Comparison of ENCODE assay signal across 1 cellular context in genomic region chr4:174282836-174283506, GRCh38.
TF ChIP-seq lines count a peak whose summit lies in the region.

No MANE protein-coding gene starts in this region.

TF ChIP-seq in HepG2, 621 proteins besides CTCF, POLR2A, EP300 and RAD21 (continued from another document and continues in another):
- TF ChIP-seq, protein P1, sequence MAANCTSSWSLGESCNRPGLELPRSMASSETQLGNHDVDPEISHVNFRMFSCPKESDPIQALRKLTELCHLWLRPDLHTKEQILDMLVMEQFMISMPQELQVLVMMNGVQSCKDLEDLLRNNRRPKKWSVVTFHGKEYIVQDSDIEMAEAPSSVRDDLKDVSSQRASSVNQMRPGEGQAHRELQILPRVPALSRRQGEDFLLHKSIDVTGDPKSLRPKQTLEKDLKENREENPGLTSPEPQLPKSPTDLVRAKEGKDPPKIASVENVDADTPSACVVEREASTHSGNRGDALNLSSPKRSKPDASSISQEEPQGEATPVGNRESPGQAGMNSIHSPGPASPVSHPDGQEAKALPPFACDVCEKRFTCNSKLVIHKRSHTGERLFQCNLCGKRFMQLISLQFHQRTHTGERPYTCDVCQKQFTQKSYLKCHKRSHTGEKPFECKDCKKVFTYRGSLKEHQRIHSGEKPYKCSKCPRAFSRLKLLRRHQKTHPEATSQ (CRISPR knock-in tag; IDR thresholded peaks at IDR 0.05; ENCODE audit: borderline replicate concordance): no peak
- TF ChIP-seq HMG20B (CRISPR knock-in tag; conservative IDR thresholded peaks at IDR 0.05) (no peak), ZNF605 (CRISPR knock-in tag; IDR thresholded peaks at IDR 0.05) (peak; percentile 82), ZNF839 (CRISPR knock-in tag; IDR thresholded peaks at IDR 0.05; ENCODE audit: borderline replicate concordance) (no peak), ELF1 (CRISPR knock-in tag; IDR thresholded peaks at IDR 0.05) (no peak), HNF4A (CRISPR knock-in tag; IDR thresholded peaks at IDR 0.05) (no peak), TGIF2 (CRISPR knock-in tag; IDR thresholded peaks at IDR 0.05) (no peak), ONECUT2 (CRISPR knock-in tag; IDR thresholded peaks at IDR 0.05) (no peak), ELK4 (CRISPR knock-in tag; IDR thresholded peaks at IDR 0.05; ENCODE audit: borderline replicate concordance) (no peak), SRSF1 (optimal IDR thresholded peaks at IDR 0.05; ENCODE audit: low read depth, low read length) (peak; percentile 3), PBX2 (CRISPR knock-in tag; IDR thresholded peaks at IDR 0.05) (peak; percentile 95), PCBP1 (IDR thresholded peaks at IDR 0.05; ENCODE audit: borderline replicate concordance, low read depth, low read length) (no peak), ELF4 (CRISPR knock-in tag; IDR thresholded peaks at IDR 0.05; ENCODE audit: borderline replicate concordance) (peak; percentile 1; the same call in 1 of the 2 replicates), SP1 (IDR thresholded peaks at IDR 0.05) (no peak), SP1 (CRISPR knock-in tag; IDR thresholded peaks at IDR 0.05) (0 out of 2 replicates have a peak, but pooled peaks have one; percentile 32), ZFP62 (CRISPR knock-in tag; IDR thresholded peaks at IDR 0.05) (no peak), ZNF780A (CRISPR knock-in tag; IDR thresholded peaks at IDR 0.05) (no peak), RORA (CRISPR knock-in tag; IDR thresholded peaks at IDR 0.05) (no peak), U2AF1 (optimal IDR thresholded peaks at IDR 0.05; ENCODE audit: low read depth, low read length) (no peak), ZNF557 (CRISPR knock-in tag; IDR thresholded peaks at IDR 0.05) (no peak), ZC3H4 (CRISPR knock-in tag; IDR thresholded peaks at IDR 0.05; ENCODE audit: borderline replicate concordance) (no peak), ZSCAN31 (CRISPR knock-in tag; IDR thresholded peaks at IDR 0.05; ENCODE audit: low read depth) (no peak), PCBP2 (optimal IDR thresholded peaks at IDR 0.05; ENCODE audit: low read depth, low read length, poor library complexity, severe bottlenecking) (no peak), TBX2 (CRISPR knock-in tag; IDR thresholded peaks at IDR 0.05; ENCODE audit: borderline replicate concordance) (no peak), KAT2B (IDR thresholded peaks at IDR 0.05; ENCODE audit: borderline replicate concordance, low read depth, low read length) (no peak), ZFP36 (IDR thresholded peaks at IDR 0.05; ENCODE audit: borderline replicate concordance, low read depth, low read length, partially characterized antibody) (no peak), ZNF24 (IDR thresholded peaks at IDR 0.05) (no peak), ATF3 (CRISPR knock-in tag; IDR thresholded peaks at IDR 0.05) (no peak), POLR2AphosphoS5 (IDR thresholded peaks at IDR 0.05; ENCODE audit: low read depth, low read length) (no peak), SNAPC2 (CRISPR knock-in tag; IDR thresholded peaks at IDR 0.05) (no peak), MED1 (CRISPR knock-in tag; IDR thresholded peaks at IDR 0.05) (no peak), ZIK1 (CRISPR knock-in tag; IDR thresholded peaks at IDR 0.05; ENCODE audit: borderline replicate concordance, low read depth) (no peak), MIER3 (CRISPR knock-in tag; IDR thresholded peaks at IDR 0.05; ENCODE audit: borderline replicate concordance) (0 out of 2 replicates have a peak, but pooled peaks have one; percentile 4), CBX2 (IDR thresholded peaks at IDR 0.05; ENCODE audit: low read depth, low read length) (no peak), CBX2 (CRISPR knock-in tag; IDR thresholded peaks at IDR 0.05; ENCODE audit: low read depth) (no peak), BATF2 (CRISPR knock-in tag; IDR thresholded peaks at IDR 0.05) (no peak), HNRNPK (IDR thresholded peaks at IDR 0.05; ENCODE audit: low read depth, low read length, poor library complexity, severe bottlenecking) (no peak), ZNF878 (CRISPR knock-in tag; IDR thresholded peaks at IDR 0.05) (no peak), NFYC (CRISPR knock-in tag; IDR thresholded peaks at IDR 0.05) (peak; percentile 95), ZNF598 (CRISPR knock-in tag; IDR thresholded peaks at IDR 0.05; ENCODE audit: borderline replicate concordance) (no peak; the same call in 1 of the 2 replicates), ZBED4 (CRISPR knock-in tag; IDR thresholded peaks at IDR 0.05; ENCODE audit: borderline replicate concordance) (no peak), ZNF256 (CRISPR knock-in tag; conservative IDR thresholded peaks at IDR 0.05) (no peak)
- TF ChIP-seq, protein P2, sequence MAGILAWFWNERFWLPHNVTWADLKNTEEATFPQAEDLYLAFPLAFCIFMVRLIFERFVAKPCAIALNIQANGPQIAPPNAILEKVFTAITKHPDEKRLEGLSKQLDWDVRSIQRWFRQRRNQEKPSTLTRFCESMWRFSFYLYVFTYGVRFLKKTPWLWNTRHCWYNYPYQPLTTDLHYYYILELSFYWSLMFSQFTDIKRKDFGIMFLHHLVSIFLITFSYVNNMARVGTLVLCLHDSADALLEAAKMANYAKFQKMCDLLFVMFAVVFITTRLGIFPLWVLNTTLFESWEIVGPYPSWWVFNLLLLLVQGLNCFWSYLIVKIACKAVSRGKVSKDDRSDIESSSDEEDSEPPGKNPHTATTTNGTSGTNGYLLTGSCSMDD (CRISPR knock-in tag; IDR thresholded peaks at IDR 0.05): no peak
- TF ChIP-seq, protein P3, sequence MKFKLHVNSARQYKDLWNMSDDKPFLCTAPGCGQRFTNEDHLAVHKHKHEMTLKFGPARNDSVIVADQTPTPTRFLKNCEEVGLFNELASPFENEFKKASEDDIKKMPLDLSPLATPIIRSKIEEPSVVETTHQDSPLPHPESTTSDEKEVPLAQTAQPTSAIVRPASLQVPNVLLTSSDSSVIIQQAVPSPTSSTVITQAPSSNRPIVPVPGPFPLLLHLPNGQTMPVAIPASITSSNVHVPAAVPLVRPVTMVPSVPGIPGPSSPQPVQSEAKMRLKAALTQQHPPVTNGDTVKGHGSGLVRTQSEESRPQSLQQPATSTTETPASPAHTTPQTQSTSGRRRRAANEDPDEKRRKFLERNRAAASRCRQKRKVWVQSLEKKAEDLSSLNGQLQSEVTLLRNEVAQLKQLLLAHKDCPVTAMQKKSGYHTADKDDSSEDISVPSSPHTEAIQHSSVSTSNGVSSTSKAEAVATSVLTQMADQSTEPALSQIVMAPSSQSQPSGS (CRISPR knock-in tag; IDR thresholded peaks at IDR 0.05): no peak
- TF ChIP-seq, protein P4, sequence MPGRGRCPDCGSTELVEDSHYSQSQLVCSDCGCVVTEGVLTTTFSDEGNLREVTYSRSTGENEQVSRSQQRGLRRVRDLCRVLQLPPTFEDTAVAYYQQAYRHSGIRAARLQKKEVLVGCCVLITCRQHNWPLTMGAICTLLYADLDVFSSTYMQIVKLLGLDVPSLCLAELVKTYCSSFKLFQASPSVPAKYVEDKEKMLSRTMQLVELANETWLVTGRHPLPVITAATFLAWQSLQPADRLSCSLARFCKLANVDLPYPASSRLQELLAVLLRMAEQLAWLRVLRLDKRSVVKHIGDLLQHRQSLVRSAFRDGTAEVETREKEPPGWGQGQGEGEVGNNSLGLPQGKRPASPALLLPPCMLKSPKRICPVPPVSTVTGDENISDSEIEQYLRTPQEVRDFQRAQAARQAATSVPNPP (CRISPR knock-in tag; IDR thresholded peaks at IDR 0.05): no peak
- TF ChIP-seq, protein P5, sequence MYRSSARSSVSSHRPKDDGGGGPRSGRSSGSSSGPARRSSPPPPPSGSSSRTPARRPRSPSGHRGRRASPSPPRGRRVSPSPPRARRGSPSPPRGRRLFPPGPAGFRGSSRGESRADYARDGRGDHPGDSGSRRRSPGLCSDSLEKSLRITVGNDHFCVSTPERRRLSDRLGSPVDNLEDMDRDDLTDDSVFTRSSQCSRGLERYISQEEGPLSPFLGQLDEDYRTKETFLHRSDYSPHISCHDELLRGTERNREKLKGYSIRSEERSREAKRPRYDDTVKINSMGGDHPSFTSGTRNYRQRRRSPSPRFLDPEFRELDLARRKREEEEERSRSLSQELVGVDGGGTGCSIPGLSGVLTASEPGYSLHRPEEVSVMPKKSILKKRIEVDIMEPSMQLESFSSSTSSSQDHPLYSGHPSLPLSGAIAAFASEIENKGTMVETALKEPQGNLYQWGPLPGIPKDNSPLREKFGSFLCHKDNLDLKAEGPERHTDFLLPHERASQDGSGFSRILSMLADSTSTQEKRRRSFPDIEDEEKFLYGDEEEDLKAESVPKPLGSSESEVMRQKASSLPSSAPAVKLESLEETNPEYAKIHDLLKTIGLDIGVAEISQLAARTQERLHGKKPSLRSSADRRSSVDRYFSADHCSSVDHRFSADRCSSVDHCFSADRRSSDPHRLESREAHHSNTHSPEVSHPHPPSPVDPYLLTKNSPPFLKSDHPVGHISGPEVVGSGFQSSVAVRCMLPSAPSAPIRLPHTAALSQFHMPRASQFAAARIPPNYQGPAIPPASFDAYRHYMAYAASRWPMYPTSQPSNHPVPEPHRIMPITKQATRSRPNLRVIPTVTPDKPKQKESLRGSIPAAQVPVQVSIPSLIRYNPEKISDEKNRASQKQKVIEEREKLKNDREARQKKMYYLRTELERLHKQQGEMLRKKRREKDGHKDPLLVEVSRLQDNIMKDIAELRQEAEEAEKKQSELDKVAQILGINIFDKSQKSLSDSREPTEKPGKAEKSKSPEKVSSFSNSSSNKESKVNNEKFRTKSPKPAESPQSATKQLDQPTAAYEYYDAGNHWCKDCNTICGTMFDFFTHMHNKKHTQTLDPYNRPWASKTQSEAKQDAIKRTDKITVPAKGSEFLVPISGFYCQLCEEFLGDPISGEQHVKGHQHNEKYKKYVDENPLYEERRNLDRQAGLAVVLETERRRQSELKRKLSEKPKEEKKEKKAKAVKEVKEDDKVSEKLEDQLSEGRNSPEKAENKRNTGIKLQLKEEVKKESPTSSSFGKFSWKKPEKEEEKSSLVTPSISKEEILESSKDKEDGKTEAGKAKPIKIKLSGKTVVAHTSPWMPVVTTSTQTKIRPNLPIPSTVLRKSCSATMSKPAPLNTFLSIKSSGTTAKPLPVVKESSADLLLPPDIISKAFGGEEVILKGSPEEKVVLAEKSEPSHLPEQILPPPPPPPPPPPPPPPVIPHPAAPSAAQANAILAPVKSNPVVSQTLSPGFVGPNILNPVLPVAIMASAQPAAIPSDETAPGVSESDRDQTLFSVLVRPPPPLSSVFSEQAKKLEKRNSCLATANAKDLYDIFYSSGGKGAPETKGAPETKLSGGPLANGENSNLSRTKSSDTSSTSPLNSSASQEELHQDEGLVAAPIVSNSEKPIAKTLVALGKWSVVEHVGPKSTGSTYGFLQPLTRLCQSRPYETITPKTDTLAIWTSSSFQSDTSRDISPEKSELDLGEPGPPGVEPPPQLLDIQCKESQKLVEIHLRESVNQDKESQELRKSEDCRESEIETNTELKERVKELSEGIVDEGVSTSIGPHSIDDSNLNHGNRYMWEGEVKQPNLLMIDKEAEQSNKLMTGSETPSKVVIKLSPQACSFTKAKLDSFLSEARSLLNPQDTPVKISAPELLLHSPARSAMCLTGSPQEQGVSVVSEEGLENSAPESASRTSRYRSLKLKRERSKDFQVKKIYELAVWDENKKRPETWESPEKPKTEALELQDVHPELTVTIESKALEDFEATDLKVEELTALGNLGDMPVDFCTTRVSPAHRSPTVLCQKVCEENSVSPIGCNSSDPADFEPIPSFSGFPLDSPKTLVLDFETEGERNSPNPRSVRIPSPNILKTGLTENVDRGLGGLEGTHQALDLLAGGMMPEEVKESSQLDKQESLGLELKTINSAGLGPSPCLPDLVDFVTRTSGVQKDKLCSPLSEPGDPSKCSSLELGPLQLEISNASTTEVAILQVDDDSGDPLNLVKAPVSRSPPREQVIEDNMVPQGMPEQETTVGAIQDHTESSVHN (CRISPR knock-in tag; IDR thresholded peaks at IDR 0.05): no peak
